Comparison of ENCODE assay signal across 9 cellular contexts in genomic region chr10:49398000-49398861, GRCh38. TPM values are rescaled to one million over a fixed set of nuclear protein-coding genes. Genes with fewer than 3 reads are reported as not detected.
A peak's percentile ranks its signal among the peaks of the same experiment; 100 is the strongest.
DNase-seq lines count a peak whose midpoint lies in the region; ATAC-seq, FAIRE-seq and TF ChIP-seq lines count a peak whose summit lies in the region.
"Had no signal": no experiment of that assay in that cellular context is flagged by ENCODE, and none has a peak within 500 bp of the region (broad histone marks: within the 10 kb centered on the region; RNA-seq: fewer than 3 reads in every experiment).

No MANE protein-coding gene starts in this region.

- H3K4me3 Mint-ChIP-seq in activated CD4-positive, alpha-beta memory T cell treated with anti-CD3 and anti-CD28 coated beads for 36 hours, result peak overlapping the region; percentile 2
- H3K4me3 Mint-ChIP-seq in memory B cell, result peak overlapping the region; percentile 39

- no peak for TF ChIP-seq RAD21 in H1 (IDR thresholded peaks at IDR 0.05 in 1 of 2, conservative IDR thresholded peaks at IDR 0.05 in 1 of 2; ENCODE audit: low read depth in 2 of 2, low read length in 2 of 2)

- peaks cover 12% of the 10 kb centered on the region for H3K4me1 Mint-ChIP-seq in activated CD4-positive, alpha-beta memory T cell treated with anti-CD3 and anti-CD28 coated beads for 36 hours (ENCODE audit: low read depth)
- peaks cover 7% of the 10 kb centered on the region for H3K4me1 Mint-ChIP-seq in memory B cell

- H2BK12ac ChIP-seq in H1 (ENCODE audit: low read depth, low read length), result no peak overlapping the region

- no peaks in the 10 kb centered on the region for H3K36me3 Mint-ChIP-seq in activated CD4-positive, alpha-beta memory T cell treated with anti-CD3 and anti-CD28 coated beads for 36 hours
- no peaks in the 10 kb centered on the region for H3K36me3 Mint-ChIP-seq in memory B cell

- no peak overlapping the region for H3K4ac ChIP-seq in H1 (replicated peaks; ENCODE audit: insufficient read length, low read depth, low read length)

- H4K20me1 ChIP-seq in H1 (replicated peaks in 1 of 2; ENCODE audit: control insufficient read depth in 1 of 2, insufficient read depth in 2 of 2, low read length in 2 of 2), result peaks cover 6 to 25% of the 10 kb centered on the region in 2 experiments

- no peak overlapping the region for H4K5ac ChIP-seq in H1 (ENCODE audit: insufficient read length, low read depth, low read length)

- no peak overlapping the region; the same call in 1 of the 2 replicates for H4K8ac ChIP-seq in H1 (ENCODE audit: extremely low read depth, insufficient read depth, low read length)

- peak overlapping the region; percentile 1 to 67 (median 41); a peak in 6 of 8 replicates for H3K4me3 ChIP-seq in H1 (ENCODE audit: extremely low read depth in 1 of 4, insufficient read depth in 2 of 4, low read depth in 3 of 4, low read length in 4 of 4)

- H3K56ac ChIP-seq in H1 (replicated peaks; ENCODE audit: insufficient read length, low read depth, low read length), result no peak overlapping the region

- 4% methylated on average over 59 of the region's 72 CpGs; no CpG with 5 or more reads in 1 of the 2 experiments for WGBS in H1 (ENCODE audit: extremely low coverage in 1 of 2, insufficient coverage in 1 of 2, insufficient read length in 1 of 2, insufficient replicate concordance in 2 of 2, low coverage in 1 of 2, low lambda C conversion rate in 2 of 2, missing lambda C conversion rate in 1 of 2), 2 experiments

- no peak overlapping the region for H3K23ac ChIP-seq in H1 (ENCODE audit: insufficient read length)

- TF ChIP-seq EP300 in H1 (IDR thresholded peaks at IDR 0.05; ENCODE audit: borderline replicate concordance in 1 of 2, low read depth in 2 of 2, low read length in 2 of 2), result no peak

- H2BK5ac ChIP-seq in H1 (ENCODE audit: low read depth, low read length), result no peak overlapping the region

- no peak overlapping the region for H3K18ac ChIP-seq in H1 (ENCODE audit: extremely low read depth, low read length)

- intact Hi-C loops in activated CD4-positive, alpha-beta memory T cell treated with anti-CD3 and anti-CD28 coated beads for 36 hours (cut with micrococcal nuclease), result loop anchor here (5.0 kb wide), 1 partner anchor 209 kb away; no protein-coding TSS in a partner anchor

- H3K14ac ChIP-seq in H1 (ENCODE audit: insufficient read length), result no peak overlapping the region

- DNase-seq in GM10266 (ENCODE audit: extremely low spot score), result peak; percentile 85
- DNase-seq in activated CD4-positive, alpha-beta memory T cell treated with anti-CD3 and anti-CD28 coated beads for 36 hours, result peak; percentile 70
- peak in 1 of 2 experiments; percentile 88 for DNase-seq in H1 (ENCODE audit: low read depth in 1 of 2, low spot score in 2 of 2)
- peak; percentile 50 to 68 for DNase-seq in memory B cell (ENCODE audit: low spot score in 2 of 2)
- peak; percentile 36 for DNase-seq in stimulated activated CD8-positive, alpha-beta memory T cell treated with anti-CD3 and anti-CD28 coated beads, Interleukin-7, amount 100 ng/mL, for 24 hours (ENCODE audit: low read depth)
- no peak for DNase-seq in NK-92 treated with Interleukin-12 subunit alpha and Interleukin-12 subunit beta, amount 100 ng/mL, for 24 hours (lab: John Stamatoyannopoulos, UW)
- no peak for DNase-seq in NCI-H2196 (lab: John Stamatoyannopoulos, UW; ENCODE audit: unreplicated experiment)

- no peak overlapping the region for H3K27ac Mint-ChIP-seq in activated CD4-positive, alpha-beta memory T cell treated with anti-CD3 and anti-CD28 coated beads for 36 hours
- H3K27ac Mint-ChIP-seq in memory B cell, result peak overlapping the region; percentile 46

- no peak overlapping the region for H2BK20ac ChIP-seq in H1 (ENCODE audit: low read length)

- H2AFZ ChIP-seq in H1 (ENCODE audit: low read length), result no peak overlapping the region

- H3K27ac ChIP-seq in H1 (ENCODE audit: low read depth, low read length), result no peak overlapping the region

- no peak overlapping the region for H2BK120ac ChIP-seq in H1 (replicated peaks; ENCODE audit: low read depth, low read length)

- no peaks in the 10 kb centered on the region for H3K79me1 ChIP-seq in H1 (ENCODE audit: low read depth, low read length)

- H3K9me3 ChIP-seq in H1 (ENCODE audit: insufficient read depth in 2 of 2, low read depth in 1 of 2, low read length in 1 of 2), result no peaks in the 10 kb centered on the region

- H3K27me3 Mint-ChIP-seq in activated CD4-positive, alpha-beta memory T cell treated with anti-CD3 and anti-CD28 coated beads for 36 hours, result peaks cover 66% of the 10 kb centered on the region
- H3K27me3 Mint-ChIP-seq in memory B cell, result peaks cover 27% of the 10 kb centered on the region

- peaks cover 48 to 85% (median 70%) of the 10 kb centered on the region in 4 experiments for H3K27me3 ChIP-seq in H1 (replicated peaks in 1 of 4; ENCODE audit: control insufficient read depth in 3 of 4, extremely low read depth in 1 of 4, insufficient read depth in 3 of 4, low read length in 3 of 4)

- POLR2A ChIA-PET in activated CD4-positive, alpha-beta memory T cell treated with anti-CD3 and anti-CD28 coated beads for 36 hours (lab: Charles Lee), result no interaction called here
- POLR2A ChIA-PET in H1 (lab: Charles Lee; ENCODE audit: partially characterized antibody), result interaction anchor here (0.9 to 1.1 kb wide), 2 partner anchors 10 to 140 kb away, joined by 3 read pairs; partner anchors contain the start of gene ERCC6

- H3K23me2 ChIP-seq in H1 (ENCODE audit: low read depth, low read length), result peaks cover 18% of the 10 kb centered on the region; the same call in 1 of the 2 replicates

- no peak for TF ChIP-seq CTCF in GM10266 (IDR thresholded peaks at IDR 0.05; ENCODE audit: control insufficient read depth, insufficient read depth, low read depth, missing control alignments)
- TF ChIP-seq CTCF in H1 (IDR thresholded peaks at IDR 0.05; ENCODE audit: control extremely low read depth in 1 of 3, insufficient read depth in 1 of 3, low read depth in 1 of 3, low read length in 3 of 3), result no peak; a peak in 1 of 4 replicates

- H3K79me2 ChIP-seq in H1 (ENCODE audit: control insufficient read depth in 1 of 2, insufficient read depth in 2 of 2, low read length in 2 of 2), result no peaks in the 10 kb centered on the region

- H3K36me3 ChIP-seq in H1 (ENCODE audit: control insufficient read depth in 2 of 4, insufficient read depth in 4 of 4, low read length in 3 of 4), result no peaks in the 10 kb centered on the region

- no peak overlapping the region for H3K9ac ChIP-seq in H1 (replicated peaks in 1 of 4; ENCODE audit: extremely low read depth in 1 of 4, low read depth in 3 of 4, low read length in 3 of 4)

- H2AK5ac ChIP-seq in H1 (ENCODE audit: low read depth, low read length), result no peak overlapping the region

- H3K4me1 ChIP-seq in H1 (replicated peaks in 1 of 4; ENCODE audit: control insufficient read depth in 3 of 4, insufficient read depth in 4 of 4, low read length in 3 of 4), result peaks cover 4 to 14% (median 6%) of the 10 kb centered on the region in 4 experiments

- no peaks in the 10 kb centered on the region for H3K9me3 Mint-ChIP-seq in activated CD4-positive, alpha-beta memory T cell treated with anti-CD3 and anti-CD28 coated beads for 36 hours
- no peaks in the 10 kb centered on the region for H3K9me3 Mint-ChIP-seq in memory B cell

- no peak overlapping the region for H2BK15ac ChIP-seq in H1 (ENCODE audit: low read length)

- H3K4me2 ChIP-seq in H1 (ENCODE audit: insufficient read depth in 1 of 2, low read depth in 2 of 2, low read length in 2 of 2), result peak overlapping the region; percentile 87 to 92

- no peak for FAIRE-seq in H1 (lab: Jason Lieb, UNC)

- ATAC-seq in HG03378 (IDR thresholded peaks at IDR 0.05; ENCODE audit: unreplicated experiment) (peak; percentile 50), memory B cell (ENCODE audit: low read depth) (peak; percentile 86)

- CTCF ChIA-PET in activated CD4-positive, alpha-beta memory T cell treated with anti-CD3 and anti-CD28 coated beads for 36 hours (lab: Charles Lee), result interaction anchor here (1.8 kb wide), 1 partner anchor 9 kb away, joined by 8 read pairs; no protein-coding TSS in a partner anchor
- CTCF ChIA-PET in H1 (lab: Charles Lee; ENCODE audit: partially characterized antibody), result interaction anchor here (0.9 to 1.9 kb wide), 9 partner anchors 9 to 740 kb away, joined by 3 to 13 read pairs (median 4); partner anchors contain the start of gene ERCC6

- no peak overlapping the region for H4K91ac ChIP-seq in H1 (replicated peaks; ENCODE audit: insufficient read length, low read length)

- no peak for TF ChIP-seq POLR2A in H1 (IDR thresholded peaks at IDR 0.05; ENCODE audit: control extremely low read depth in 1 of 2, low read depth in 2 of 2, low read length in 2 of 2)

TF ChIP-seq in H1, 55 proteins besides CTCF, POLR2A, EP300 and RAD21 (continues in another document):
- TF ChIP-seq BCL11A (IDR thresholded peaks at IDR 0.05; ENCODE audit: low read depth in 2 of 2, low read length in 2 of 2) (no peak), POLR2AphosphoS5 (IDR thresholded peaks at IDR 0.05; ENCODE audit: low read depth, low read length) (no peak), RFX5 (IDR thresholded peaks at IDR 0.05; ENCODE audit: borderline replicate concordance, low read depth, low read length) (no peak), ATF2 (IDR thresholded peaks at IDR 0.05; ENCODE audit: low read length) (no peak), JUN (IDR thresholded peaks at IDR 0.05; ENCODE audit: low read depth, low read length) (no peak), RNF2 (IDR thresholded peaks at IDR 0.05; ENCODE audit: borderline replicate concordance, low read depth, low read length, missing control alignments, poor library complexity, severe bottlenecking) (peak; percentile 50), CBX5 (IDR thresholded peaks at IDR 0.05; ENCODE audit: low read depth, low read length) (no peak), KDM1A (IDR thresholded peaks at IDR 0.05; ENCODE audit: borderline replicate concordance, low read length) (no peak)

RNA-seq across cellular contexts. Expression of gene DRGX, which starts 2.3 kb away (rescaled TPM):
- not detected for total RNA-seq in activated CD4-positive, alpha-beta memory T cell treated with anti-CD3 and anti-CD28 coated beads for 36 hours
- total RNA-seq in H1 (2021; fragmentation: NEBNext Ultra II Directional; extraction: Animal tissue kit (Norgen Biotek cat#: 25700)), result not detected in 2 replicates
- polyA plus RNA-seq in H1 (2011; rRNA removed), result not detected in 2 replicates
- not detected for polyA plus RNA-seq in H1 (2011; cell fraction: cytosol; rRNA removed)
- polyA plus RNA-seq in H1 (2011; cell fraction: nucleus; rRNA removed), result not detected
- polyA plus RNA-seq in H1 (2012, experiment 1 of 2), result not detected in 4 replicates
- not detected for polyA plus RNA-seq in H1 (2012, experiment 2 of 2)
- not detected for polyA plus RNA-seq in H1 (2013, experiment 1 of 2)
- polyA plus RNA-seq in H1 (2013, experiment 2 of 2), result not detected
- polyA minus RNA-seq in H1 (2011; rRNA and poly(A)+ RNA removed), result not detected in 2 replicates
- polyA minus RNA-seq in H1 (2011; cell fraction: cytosol; rRNA and poly(A)+ RNA removed), result not detected
- polyA minus RNA-seq in H1 (2011; cell fraction: nucleus; rRNA and poly(A)+ RNA removed), result not detected
- total RNA-seq: HT1080 had no signal

Comparison
In these comparisons a context has a peak if more than half of its experiments do, and no peak if none do; other contexts are left out.
1. DNase-seq: peak in GM10266 (single experiment), activated CD4-positive, alpha-beta memory T cell treated with anti-CD3 and anti-CD28 coated beads for 36 hours (single experiment), memory B cell (2 of 2) and stimulated activated CD8-positive, alpha-beta memory T cell treated with anti-CD3 and anti-CD28 coated beads, Interleukin-7, amount 100 ng/mL, for 24 hours (single experiment); none in NK-92 treated with Interleukin-12 subunit alpha and Interleukin-12 subunit beta, amount 100 ng/mL, for 24 hours (single experiment) and NCI-H2196 (single experiment).